In the genomic region with DNA sequence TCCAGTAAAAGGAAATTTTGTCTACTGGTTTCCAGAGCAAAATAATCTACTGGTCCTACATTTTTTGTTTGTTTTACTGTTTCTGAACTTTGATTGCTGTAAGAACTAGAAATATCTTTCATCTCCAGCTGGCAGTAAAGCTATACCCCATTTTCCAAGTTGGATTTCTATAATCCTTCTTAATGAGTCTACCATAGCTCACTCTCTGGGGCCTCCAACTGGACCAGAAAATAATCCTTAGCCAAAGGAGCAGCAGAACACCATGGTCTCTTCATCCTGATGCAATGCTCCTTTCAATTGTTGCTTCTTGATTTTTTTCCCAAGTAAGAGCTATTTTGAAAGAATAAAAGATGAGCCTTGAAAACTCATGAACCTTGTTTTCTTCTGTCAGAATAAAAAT, we compare ENCODE assay signal across 2 cellular contexts.
TF ChIP-seq lines count a peak whose summit lies in the region.

No MANE protein-coding gene starts in this region.

TF ChIP-seq in SK-N-SH, 30 proteins besides CTCF, POLR2A, EP300 and RAD21 (continued from another document):
- TF ChIP-seq RFX5 (IDR thresholded peaks at IDR 0.05; ENCODE audit: low read length) = no peak
- no peak for TF ChIP-seq REST (IDR thresholded peaks at IDR 0.05; ENCODE audit: low read depth, low read length)
- no peak for TF ChIP-seq TEAD4 (IDR thresholded peaks at IDR 0.05; ENCODE audit: borderline replicate concordance, insufficient read depth)
- TF ChIP-seq, protein P1, sequence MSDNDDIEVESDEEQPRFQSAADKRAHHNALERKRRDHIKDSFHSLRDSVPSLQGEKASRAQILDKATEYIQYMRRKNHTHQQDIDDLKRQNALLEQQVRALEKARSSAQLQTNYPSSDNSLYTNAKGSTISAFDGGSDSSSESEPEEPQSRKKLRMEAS (IDR thresholded peaks at IDR 0.05; ENCODE audit: low read depth) = no peak
- TF ChIP-seq TCF12 (IDR thresholded peaks at IDR 0.05) = no peak
- TF ChIP-seq, protein P2, sequence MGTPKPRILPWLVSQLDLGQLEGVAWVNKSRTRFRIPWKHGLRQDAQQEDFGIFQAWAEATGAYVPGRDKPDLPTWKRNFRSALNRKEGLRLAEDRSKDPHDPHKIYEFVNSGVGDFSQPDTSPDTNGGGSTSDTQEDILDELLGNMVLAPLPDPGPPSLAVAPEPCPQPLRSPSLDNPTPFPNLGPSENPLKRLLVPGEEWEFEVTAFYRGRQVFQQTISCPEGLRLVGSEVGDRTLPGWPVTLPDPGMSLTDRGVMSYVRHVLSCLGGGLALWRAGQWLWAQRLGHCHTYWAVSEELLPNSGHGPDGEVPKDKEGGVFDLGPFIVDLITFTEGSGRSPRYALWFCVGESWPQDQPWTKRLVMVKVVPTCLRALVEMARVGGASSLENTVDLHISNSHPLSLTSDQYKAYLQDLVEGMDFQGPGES (IDR thresholded peaks at IDR 0.05; ENCODE audit: low read depth, low read length) = no peak
- TF ChIP-seq FOSL2 (IDR thresholded peaks at IDR 0.05; ENCODE audit: borderline replicate concordance, low read depth) = no peak
- TF ChIP-seq NFIC (IDR thresholded peaks at IDR 0.05; ENCODE audit: borderline replicate concordance) = no peak
- no peak for TF ChIP-seq RXRA (IDR thresholded peaks at IDR 0.05; ENCODE audit: borderline replicate concordance, low read depth)
- TF ChIP-seq YY1 (IDR thresholded peaks at IDR 0.05; ENCODE audit: low read depth) = no peak

TF ChIP-seq in SK-N-SH treated with all-trans-retinoic acid at 6 μM for 48 hours, 23 proteins besides CTCF, POLR2A, EP300 and RAD21:
- no peak for TF ChIP-seq CSRNP3 (CRISPR knock-in tag; IDR thresholded peaks at IDR 0.05)
- TF ChIP-seq OSR1 (CRISPR knock-in tag; IDR thresholded peaks at IDR 0.05) = no peak
- no peak for TF ChIP-seq BACH2 (CRISPR knock-in tag; IDR thresholded peaks at IDR 0.05; ENCODE audit: borderline replicate concordance)
- no peak for TF ChIP-seq TCF4 (CRISPR knock-in tag; IDR thresholded peaks at IDR 0.05; ENCODE audit: borderline replicate concordance)
- TF ChIP-seq ZC3H10 (CRISPR knock-in tag; IDR thresholded peaks at IDR 0.05) = no peak
- TF ChIP-seq ISL1 (CRISPR knock-in tag; IDR thresholded peaks at IDR 0.05) = no peak
- TF ChIP-seq, protein P3, sequence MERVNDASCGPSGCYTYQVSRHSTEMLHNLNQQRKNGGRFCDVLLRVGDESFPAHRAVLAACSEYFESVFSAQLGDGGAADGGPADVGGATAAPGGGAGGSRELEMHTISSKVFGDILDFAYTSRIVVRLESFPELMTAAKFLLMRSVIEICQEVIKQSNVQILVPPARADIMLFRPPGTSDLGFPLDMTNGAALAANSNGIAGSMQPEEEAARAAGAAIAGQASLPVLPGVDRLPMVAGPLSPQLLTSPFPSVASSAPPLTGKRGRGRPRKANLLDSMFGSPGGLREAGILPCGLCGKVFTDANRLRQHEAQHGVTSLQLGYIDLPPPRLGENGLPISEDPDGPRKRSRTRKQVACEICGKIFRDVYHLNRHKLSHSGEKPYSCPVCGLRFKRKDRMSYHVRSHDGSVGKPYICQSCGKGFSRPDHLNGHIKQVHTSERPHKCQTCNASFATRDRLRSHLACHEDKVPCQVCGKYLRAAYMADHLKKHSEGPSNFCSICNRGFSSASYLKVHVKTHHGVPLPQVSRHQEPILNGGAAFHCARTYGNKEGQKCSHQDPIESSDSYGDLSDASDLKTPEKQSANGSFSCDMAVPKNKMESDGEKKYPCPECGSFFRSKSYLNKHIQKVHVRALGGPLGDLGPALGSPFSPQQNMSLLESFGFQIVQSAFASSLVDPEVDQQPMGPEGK (CRISPR knock-in tag; IDR thresholded peaks at IDR 0.05; ENCODE audit: borderline replicate concordance) = no peak
- TF ChIP-seq RARB (CRISPR knock-in tag; IDR thresholded peaks at IDR 0.05) = no peak
- TF ChIP-seq ZNF70 (CRISPR knock-in tag; IDR thresholded peaks at IDR 0.05) = no peak
- no peak for TF ChIP-seq ZFP3 (CRISPR knock-in tag; IDR thresholded peaks at IDR 0.05)
- TF ChIP-seq, protein P4, sequence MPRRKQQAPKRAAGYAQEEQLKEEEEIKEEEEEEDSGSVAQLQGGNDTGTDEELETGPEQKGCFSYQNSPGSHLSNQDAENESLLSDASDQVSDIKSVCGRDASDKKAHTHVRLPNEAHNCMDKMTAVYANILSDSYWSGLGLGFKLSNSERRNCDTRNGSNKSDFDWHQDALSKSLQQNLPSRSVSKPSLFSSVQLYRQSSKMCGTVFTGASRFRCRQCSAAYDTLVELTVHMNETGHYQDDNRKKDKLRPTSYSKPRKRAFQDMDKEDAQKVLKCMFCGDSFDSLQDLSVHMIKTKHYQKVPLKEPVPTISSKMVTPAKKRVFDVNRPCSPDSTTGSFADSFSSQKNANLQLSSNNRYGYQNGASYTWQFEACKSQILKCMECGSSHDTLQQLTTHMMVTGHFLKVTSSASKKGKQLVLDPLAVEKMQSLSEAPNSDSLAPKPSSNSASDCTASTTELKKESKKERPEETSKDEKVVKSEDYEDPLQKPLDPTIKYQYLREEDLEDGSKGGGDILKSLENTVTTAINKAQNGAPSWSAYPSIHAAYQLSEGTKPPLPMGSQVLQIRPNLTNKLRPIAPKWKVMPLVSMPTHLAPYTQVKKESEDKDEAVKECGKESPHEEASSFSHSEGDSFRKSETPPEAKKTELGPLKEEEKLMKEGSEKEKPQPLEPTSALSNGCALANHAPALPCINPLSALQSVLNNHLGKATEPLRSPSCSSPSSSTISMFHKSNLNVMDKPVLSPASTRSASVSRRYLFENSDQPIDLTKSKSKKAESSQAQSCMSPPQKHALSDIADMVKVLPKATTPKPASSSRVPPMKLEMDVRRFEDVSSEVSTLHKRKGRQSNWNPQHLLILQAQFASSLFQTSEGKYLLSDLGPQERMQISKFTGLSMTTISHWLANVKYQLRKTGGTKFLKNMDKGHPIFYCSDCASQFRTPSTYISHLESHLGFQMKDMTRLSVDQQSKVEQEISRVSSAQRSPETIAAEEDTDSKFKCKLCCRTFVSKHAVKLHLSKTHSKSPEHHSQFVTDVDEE (CRISPR knock-in tag; IDR thresholded peaks at IDR 0.05) = no peak
- no peak for TF ChIP-seq GLIS3 (CRISPR knock-in tag; IDR thresholded peaks at IDR 0.05)
- TF ChIP-seq ZFP30 (CRISPR knock-in tag; IDR thresholded peaks at IDR 0.05) = no peak
- TF ChIP-seq ZNF565 (CRISPR knock-in tag; conservative IDR thresholded peaks at IDR 0.05; ENCODE audit: low read depth) = no peak
- no peak for TF ChIP-seq CSDC2 (CRISPR knock-in tag; IDR thresholded peaks at IDR 0.05)
- TF ChIP-seq ESRRG (CRISPR knock-in tag; IDR thresholded peaks at IDR 0.05) = no peak
- TF ChIP-seq ZNF8 (CRISPR knock-in tag; IDR thresholded peaks at IDR 0.05) = no peak
- TF ChIP-seq, protein P5, sequence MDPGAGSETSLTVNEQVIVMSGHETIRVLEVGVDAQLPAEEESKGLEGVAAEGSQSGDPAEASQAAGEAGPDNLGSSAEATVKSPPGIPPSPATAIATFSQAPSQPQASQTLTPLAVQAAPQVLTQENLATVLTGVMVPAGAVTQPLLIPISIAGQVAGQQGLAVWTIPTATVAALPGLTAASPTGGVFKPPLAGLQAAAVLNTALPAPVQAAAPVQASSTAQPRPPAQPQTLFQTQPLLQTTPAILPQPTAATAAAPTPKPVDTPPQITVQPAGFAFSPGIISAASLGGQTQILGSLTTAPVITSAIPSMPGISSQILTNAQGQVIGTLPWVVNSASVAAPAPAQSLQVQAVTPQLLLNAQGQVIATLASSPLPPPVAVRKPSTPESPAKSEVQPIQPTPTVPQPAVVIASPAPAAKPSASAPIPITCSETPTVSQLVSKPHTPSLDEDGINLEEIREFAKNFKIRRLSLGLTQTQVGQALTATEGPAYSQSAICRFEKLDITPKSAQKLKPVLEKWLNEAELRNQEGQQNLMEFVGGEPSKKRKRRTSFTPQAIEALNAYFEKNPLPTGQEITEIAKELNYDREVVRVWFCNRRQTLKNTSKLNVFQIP (CRISPR knock-in tag; IDR thresholded peaks at IDR 0.05; ENCODE audit: borderline replicate concordance, low read depth) = no peak
TF ChIP-seq in SK-N-SH treated with all-trans-retinoic acid at 6 μM for 48 hours: peak in this region for 0.
